17 cellular contexts compared by ENCODE assay signal in the genomic region with DNA sequence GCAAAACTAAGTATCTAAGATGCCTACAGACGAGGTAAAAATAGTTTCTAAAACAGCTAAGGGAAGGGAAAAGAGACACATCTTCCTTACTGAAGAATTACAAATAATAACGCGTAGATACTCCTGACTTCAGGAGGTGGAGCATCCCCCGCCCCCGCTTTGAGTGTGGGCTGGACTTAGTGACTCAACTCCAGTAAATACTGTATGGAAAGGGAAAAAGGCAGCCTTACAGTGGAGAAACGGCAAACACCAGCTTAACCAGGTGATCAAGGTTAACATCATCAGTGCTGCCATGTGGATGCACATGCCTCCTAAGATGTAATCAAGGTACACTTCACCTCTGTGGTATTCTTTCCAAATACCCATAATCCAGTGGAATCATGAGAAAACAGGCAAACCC. TPM values are rescaled to one million over a fixed set of nuclear protein-coding genes. Genes with fewer than 3 reads are reported as not detected.
DNase-seq lines count a peak whose midpoint lies in the region; ATAC-seq, FAIRE-seq and TF ChIP-seq lines count a peak whose summit lies in the region.
"Had no signal": no experiment of that assay in that cellular context is flagged by ENCODE, and none has a peak within 500 bp of the region (broad histone marks: within the 10 kb centered on the region; RNA-seq: fewer than 3 reads in every experiment).

No MANE protein-coding gene starts in this region.

- H3K4me3 ChIP-seq in mammary epithelial cell (replicated peaks in 1 of 3; ENCODE audit: insufficient read depth in 1 of 3, low read depth in 2 of 3, low read length in 3 of 3) = no peak overlapping the region
- no peak overlapping the region for H3K4me3 ChIP-seq in keratinocyte (ENCODE audit: control insufficient read depth in 2 of 3, extremely low read depth in 1 of 3, insufficient read depth in 2 of 3, low read depth in 1 of 3, low read length in 3 of 3)
- H3K4me3 ChIP-seq in upper lobe of right lung = no peak overlapping the region

- H3K4me2 ChIP-seq in mammary epithelial cell (ENCODE audit: insufficient read depth, low read depth, low read length) (no peak overlapping the region), keratinocyte (ENCODE audit: control insufficient read depth, extremely low read depth, insufficient read depth, low read depth, low read length) (peak overlapping the region; percentile 61)

- H3K27ac ChIP-seq in mammary epithelial cell (ENCODE audit: insufficient read depth, low read depth, low read length) (peak overlapping the region; percentile 56), keratinocyte (ENCODE audit: control insufficient read depth, insufficient read depth, low read length) (peak overlapping the region; percentile 42), upper lobe of right lung (no peak overlapping the region)
- H3K27ac ChIP-seq: 22Rv1 had no signal

- ATAC-seq in upper lobe of right lung = peak; percentile 71
- ATAC-seq in GM21390 (IDR thresholded peaks at IDR 0.05; ENCODE audit: unreplicated experiment) = no peak
- ATAC-seq: CD8-positive, alpha-beta T cell had no signal

- DNase-seq in DMS53 (lab: John Stamatoyannopoulos, UW) (peak; percentile 49), DMS53 treated with DMSO at 0.1 percent for 48 hours (lab: John Stamatoyannopoulos, UW; ENCODE audit: unreplicated experiment) (no peak), mammary epithelial cell (peak; percentile 92), keratinocyte (ENCODE audit: low read depth, low spot score) (no peak), upper lobe of right lung (no peak), NCI-H2107 (lab: John Stamatoyannopoulos, UW) (no peak), GM10248 (ENCODE audit: extremely low spot score) (no peak)
- DNase-seq: activated CD4-positive, alpha-beta T cell treated with anti-CD3 and anti-CD28 coated beads, Interleukin-2, amount 50 U/mL, for 48 hours; aorta; CD8-positive, alpha-beta T cell; HFFc6; NCI-H1417 treated with DMSO at 0.1 percent for 48 hours; NCI-H526 treated with DMSO at 0.1 percent for 48 hours; T1000 had no signal

- no peak overlapping the region for H3K9ac ChIP-seq in mammary epithelial cell (ENCODE audit: insufficient read depth, low read length)
- H3K9ac ChIP-seq in keratinocyte (ENCODE audit: control insufficient read depth, extremely low read depth, insufficient read depth, low read length) = peak overlapping the region; percentile 10

- H2AFZ ChIP-seq in mammary epithelial cell (ENCODE audit: low read depth, low read length) = peak overlapping the region; percentile 16
- peak overlapping the region; percentile 57 for H2AFZ ChIP-seq in keratinocyte (ENCODE audit: control insufficient read depth, low read length)

- BruUV-seq in mammary epithelial cell (replicated peaks; lab: Mats Ljungman, UMichigan) = no TSS peak

- no peaks in the 10 kb centered on the region for H3K9me1 ChIP-seq in keratinocyte (ENCODE audit: control insufficient read depth, extremely low read depth, insufficient read depth, low read length)

- in situ Hi-C loops in mammary epithelial cell (cut with MboI; ENCODE audit: low sequenced_read_pairs in 2 of 2) = no loop called here

- no peaks in the 10 kb centered on the region for H4K20me1 ChIP-seq in mammary epithelial cell (ENCODE audit: insufficient read depth, low read length)
- no peaks in the 10 kb centered on the region for H4K20me1 ChIP-seq in keratinocyte (ENCODE audit: control insufficient read depth, extremely low read depth, insufficient read depth, low read length)

- H3K79me2 ChIP-seq in mammary epithelial cell (ENCODE audit: insufficient read depth, low read length) (no peaks in the 10 kb centered on the region), keratinocyte (ENCODE audit: control insufficient read depth, insufficient read depth, low read length) (no peaks in the 10 kb centered on the region)

- H3K36me3 ChIP-seq in mammary epithelial cell (ENCODE audit: insufficient read depth, low read length) (peaks cover 1% of the 10 kb centered on the region), keratinocyte (ENCODE audit: control insufficient read depth in 2 of 2, extremely low read depth in 1 of 2, insufficient read depth in 2 of 2, low read length in 2 of 2) (peaks cover 0 to 2% of the 10 kb centered on the region in 2 experiments), upper lobe of right lung (peaks cover 20% of the 10 kb centered on the region)

- 16% methylated on average over 3 of the region's 6 CpGs for WGBS in mammary epithelial cell (ENCODE audit: low coverage, missing lambda C conversion rate)

- CTCF ChIA-PET in mammary epithelial cell (lab: Charles Lee; ENCODE audit: low non-redundant PET) (no interaction called here), GM10248 (lab: Yijun Ruan, JAX) (no interaction called here)

- no peaks in the 10 kb centered on the region for H3K9me3 ChIP-seq in mammary epithelial cell (replicated peaks; ENCODE audit: insufficient read depth, low read length)
- H3K9me3 ChIP-seq in keratinocyte (ENCODE audit: control insufficient read depth, low read depth, low read length) = no peaks in the 10 kb centered on the region
- no peaks in the 10 kb centered on the region for H3K9me3 ChIP-seq in upper lobe of right lung

- POLR2A ChIA-PET in GM10248 (lab: Yijun Ruan, JAX) = no interaction called here

- FAIRE-seq in keratinocyte (lab: Jason Lieb, UNC) = peak; percentile 93

- TF ChIP-seq CTCF in mammary epithelial cell (conservative IDR thresholded peaks at IDR 0.05 in 1 of 2, IDR thresholded peaks at IDR 0.05 in 1 of 2; ENCODE audit: extremely low read depth in 1 of 2, insufficient read depth in 1 of 2, low read depth in 1 of 2, low read length in 2 of 2) (no peak), keratinocyte (optimal IDR thresholded peaks at IDR 0.05 in 1 of 3, IDR thresholded peaks at IDR 0.05 in 1 of 3, conservative IDR thresholded peaks at IDR 0.05 in 1 of 3; ENCODE audit: extremely low read depth in 1 of 3, insufficient read depth in 2 of 3, low read length in 3 of 3) (no peak), upper lobe of right lung (IDR thresholded peaks at IDR 0.05) (no peak), GM10248 (IDR thresholded peaks at IDR 0.05; ENCODE audit: control extremely low read depth, extremely low read depth, low read depth, missing control alignments) (no peak)

- H3K4me1 ChIP-seq in mammary epithelial cell (ENCODE audit: insufficient read depth, low read length) (peaks cover 8% of the 10 kb centered on the region), keratinocyte (ENCODE audit: control insufficient read depth, extremely low read depth, insufficient read depth, low read length) (peaks cover 10% of the 10 kb centered on the region), upper lobe of right lung (no peaks in the 10 kb centered on the region)

- intact Hi-C loops in mammary epithelial cell (cut with micrococcal nuclease) (no loop called here), upper lobe of right lung (cut with DNase I) (no loop called here)

- dilution Hi-C loops in mammary epithelial cell (cut with HindIII; ENCODE audit: low sequenced_read_pairs) = no loop called here
- dilution Hi-C loops in keratinocyte (cut with MboI; ENCODE audit: extremely low pct_ligation_motif_present, low sequenced_read_pairs) = no loop called here

- H3K27me3 ChIP-seq in mammary epithelial cell (ENCODE audit: insufficient read depth, low read length) (no peaks in the 10 kb centered on the region), keratinocyte (ENCODE audit: control insufficient read depth, extremely low read depth, insufficient read depth, low read length) (no peaks in the 10 kb centered on the region), upper lobe of right lung (no peaks in the 10 kb centered on the region)

RNA-seq across cellular contexts. Expression of a gene that starts 47.9 kb away (rescaled TPM):
- total RNA-seq in mammary epithelial cell (100 to 1,000 TPM; 126 to 144 TPM), upper lobe of right lung (105 TPM)
- polyA plus RNA-seq in mammary epithelial cell (113 TPM), keratinocyte (109 to 124 TPM (median 110 TPM) in 3 replicates)
- polyA minus RNA-seq in mammary epithelial cell (79.3 TPM), keratinocyte (53.6 to 190 TPM (median 129 TPM) in 3 replicates)
- polyA plus RNA-seq in keratinocyte (2011; ENCODE audit: low read depth) = 64.9 TPM
- 74.6 and 106 TPM in 2 replicates for polyA plus RNA-seq in keratinocyte (2011; cell fraction: cytosol; rRNA removed)
- polyA plus RNA-seq in keratinocyte (2011; cell fraction: nucleus; rRNA removed) = 115 and 147 TPM in 2 replicates
- 71.1 and 118 TPM in 2 replicates for polyA plus RNA-seq in keratinocyte (2012; ENCODE audit: low replicate concordance)
- 54.1 TPM for polyA minus RNA-seq in keratinocyte (2011; cell fraction: cytosol; rRNA and poly(A)+ RNA removed)
- 48.5 and 79.0 TPM in 2 replicates for polyA minus RNA-seq in keratinocyte (2011; cell fraction: nucleus; rRNA and poly(A)+ RNA removed)

RNA-seq across cellular contexts. Expression of a gene that starts 48.2 kb away (rescaled TPM):
- total RNA-seq in mammary epithelial cell (100 to 1,000 TPM; 155 to 174 TPM), upper lobe of right lung (118 TPM)
- polyA plus RNA-seq in mammary epithelial cell (124 TPM), keratinocyte (150 to 156 TPM (median 151 TPM) in 3 replicates)
- polyA minus RNA-seq in mammary epithelial cell (285 TPM), keratinocyte (144 to 184 TPM (median 175 TPM) in 3 replicates)
- 272 TPM for polyA plus RNA-seq in keratinocyte (2011; ENCODE audit: low read depth)
- 129 and 140 TPM in 2 replicates for polyA plus RNA-seq in keratinocyte (2011; cell fraction: cytosol; rRNA removed)
- 166 and 183 TPM in 2 replicates for polyA plus RNA-seq in keratinocyte (2011; cell fraction: nucleus; rRNA removed)
- polyA plus RNA-seq in keratinocyte (2012; ENCODE audit: low replicate concordance) = 142 and 155 TPM in 2 replicates
- polyA minus RNA-seq in keratinocyte (2011; cell fraction: cytosol; rRNA and poly(A)+ RNA removed) = 107 TPM
- polyA minus RNA-seq in keratinocyte (2011; cell fraction: nucleus; rRNA and poly(A)+ RNA removed) = 84.4 and 157 TPM in 2 replicates

RNA-seq across cellular contexts. Expression of a gene that starts 53.3 kb away (rescaled TPM):
- total RNA-seq in mammary epithelial cell = 10 to 100 TPM; 42.7 to 64.1 TPM
- polyA plus RNA-seq in mammary epithelial cell = 16.8 TPM
- polyA minus RNA-seq in mammary epithelial cell = 96.3 TPM
- polyA plus RNA-seq in keratinocyte = 15.2 to 38.1 TPM (median 30.3 TPM) in 3 replicates
- 9.5 TPM for polyA plus RNA-seq in keratinocyte (2011; ENCODE audit: low read depth)
- polyA plus RNA-seq in keratinocyte (2011; cell fraction: cytosol; rRNA removed) = 5.0 and 10.6 TPM in 2 replicates
- polyA plus RNA-seq in keratinocyte (2011; cell fraction: nucleus; rRNA removed) = 26.5 and 37.8 TPM in 2 replicates
- polyA plus RNA-seq in keratinocyte (2012; ENCODE audit: low replicate concordance) = 12.7 and 16.7 TPM in 2 replicates
- polyA minus RNA-seq in keratinocyte = 56.9 to 163 TPM (median 162 TPM) in 3 replicates
- polyA minus RNA-seq in keratinocyte (2011; cell fraction: cytosol; rRNA and poly(A)+ RNA removed) = 17.3 TPM
- polyA minus RNA-seq in keratinocyte (2011; cell fraction: nucleus; rRNA and poly(A)+ RNA removed) = 93.7 and 113 TPM in 2 replicates
- total RNA-seq in upper lobe of right lung = 14.8 TPM

RNA-seq across cellular contexts. Expression of a gene that starts 53.9 kb away (rescaled TPM):
- under 1 TPM; 0.17 to 0.45 TPM for total RNA-seq in mammary epithelial cell
- 0.07 TPM for polyA plus RNA-seq in mammary epithelial cell
- polyA minus RNA-seq in mammary epithelial cell = not detected
- 0.08 to 0.27 TPM (median 0.17 TPM) in 3 replicates for polyA plus RNA-seq in keratinocyte
- polyA plus RNA-seq in keratinocyte (2011; ENCODE audit: low read depth) = not detected
- 0.02 and 0.05 TPM in 2 replicates for polyA plus RNA-seq in keratinocyte (2011; cell fraction: cytosol; rRNA removed)
- 0.28 and 0.43 TPM in 2 replicates for polyA plus RNA-seq in keratinocyte (2011; cell fraction: nucleus; rRNA removed)
- polyA plus RNA-seq in keratinocyte (2012; ENCODE audit: low replicate concordance) = 0.14 and 0.17 TPM in 2 replicates
- polyA minus RNA-seq in keratinocyte = 0.20 TPM in 1 of 3 replicates, not detected in the others
- polyA minus RNA-seq in keratinocyte (2011; cell fraction: cytosol; rRNA and poly(A)+ RNA removed) = not detected
- 0.42 TPM in 1 of 2 replicates, not detected in the other for polyA minus RNA-seq in keratinocyte (2011; cell fraction: nucleus; rRNA and poly(A)+ RNA removed)
- 0.17 TPM for total RNA-seq in upper lobe of right lung
- total RNA-seq: subcutaneous adipose tissue had no signal

Comparison
In these comparisons a context has a peak if more than half of its experiments do, and no peak if none do; other contexts are left out.
1. DNase-seq: peak in DMS53 (single experiment) and mammary epithelial cell (single experiment); none in DMS53 treated with DMSO at 0.1 percent for 48 hours (single experiment), keratinocyte (single experiment), upper lobe of right lung (single experiment), NCI-H2107 (single experiment) and GM10248 (single experiment).